ENCODE assay signal across 25 cellular contexts in the genomic region with DNA sequence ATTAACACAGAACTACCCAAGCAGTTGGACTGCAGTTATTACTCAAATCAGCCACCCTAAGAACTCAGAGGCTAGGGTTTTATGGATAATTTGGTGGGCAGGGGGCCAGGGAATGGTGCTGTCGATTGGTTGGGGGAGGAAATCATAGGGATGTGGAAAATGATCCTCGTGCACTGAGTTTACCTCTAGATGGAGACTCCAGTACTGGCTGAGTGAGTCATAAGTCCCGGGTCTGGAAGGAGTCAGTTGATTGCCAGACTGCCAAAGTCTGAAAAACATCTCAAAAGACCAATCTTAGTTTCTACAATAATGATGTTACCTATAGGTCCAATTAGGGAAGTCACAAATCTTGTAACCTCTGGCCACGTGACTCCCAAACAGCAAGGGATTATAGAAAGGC.
DNase-seq lines count a peak whose midpoint lies in the region; ATAC-seq and TF ChIP-seq lines count a peak whose summit lies in the region.
"Had no signal": no experiment of that assay in that cellular context is flagged by ENCODE, and none has a peak within 500 bp of the region (broad histone marks: within the 10 kb centered on the region; RNA-seq: fewer than 3 reads in every experiment).

No MANE protein-coding gene starts in this region.

- no peak overlapping the region for H3K27ac ChIP-seq in brain microvascular endothelial cell
- no peak overlapping the region for H3K27ac ChIP-seq in hepatocyte
- H3K27ac ChIP-seq in upper lobe of left lung = no peak overlapping the region
- H3K27ac ChIP-seq: A549, esophagus squamous epithelium, HL-60, transverse colon had no signal

- no peak overlapping the region for H3K4me2 ChIP-seq in hepatocyte
- H3K4me2 ChIP-seq: A549 had no signal

- H3K4me1 Mint-ChIP-seq in stimulated activated effector memory CD8-positive, alpha-beta T cell treated with anti-CD3 and anti-CD28 coated beads, Interleukin-12 subunit alpha, Interleukin-12 subunit beta, amount 100 ng/mL, for 72 hours = no peaks in the 10 kb centered on the region
- H3K4me1 Mint-ChIP-seq: activated naive CD8-positive, alpha-beta T cell treated with anti-CD3 and anti-CD28 coated beads, Interleukin-2, amount 10 ng/mL, durations not matched to agents 7 days and 5 days; stimulated activated naive B cell treated with anti-CD40 and anti-IgM and Interleukin-4, amounts not matched to agents 10 μg/mL and 1 μg/mL and 100 μg/mL, for 72 hours; T-helper 17 cell had no signal

- no peaks in the 10 kb centered on the region for H3K9me3 Mint-ChIP-seq in stimulated activated effector memory CD8-positive, alpha-beta T cell treated with anti-CD3 and anti-CD28 coated beads, Interleukin-12 subunit alpha, Interleukin-12 subunit beta, amount 100 ng/mL, for 72 hours
- H3K9me3 Mint-ChIP-seq: activated naive CD8-positive, alpha-beta T cell treated with anti-CD3 and anti-CD28 coated beads, Interleukin-2, amount 10 ng/mL, durations not matched to agents 7 days and 5 days; stimulated activated naive B cell treated with anti-CD40 and anti-IgM and Interleukin-4, amounts not matched to agents 10 μg/mL and 1 μg/mL and 100 μg/mL, for 72 hours had no signal

- no peak for ATAC-seq in upper lobe of left lung (ENCODE audit: low FRiP score in 2 of 2)
- ATAC-seq in HG03108 (IDR thresholded peaks at IDR 0.05; ENCODE audit: unreplicated experiment) = no peak
- ATAC-seq in stimulated activated effector memory CD8-positive, alpha-beta T cell treated with anti-CD3 and anti-CD28 coated beads, Interleukin-12 subunit alpha, Interleukin-12 subunit beta, amount 100 ng/mL, for 72 hours = no peak
- ATAC-seq: A549; natural killer cell treated with Interleukin-12 subunit alpha and Interleukin-12 subunit beta and Interleukin-15 and Interleukin-18, amount 100 ng/mL, for 72 hours; stimulated activated naive B cell treated with anti-CD40 and anti-IgM and Interleukin-4, amounts not matched to agents 10 μg/mL and 1 μg/mL and 100 μg/mL, for 72 hours; T-helper 17 cell had no signal

- no peaks in the 10 kb centered on the region for H4K20me1 ChIP-seq in hepatocyte (ENCODE audit: insufficient read depth, poor library complexity, severe bottlenecking)

- no peaks in the 10 kb centered on the region for H3K9me2 ChIP-seq in hepatocyte (replicated peaks; ENCODE audit: insufficient read depth)

- H3K4me3 ChIP-seq in AG09309 (ENCODE audit: control insufficient read depth, low read depth, low read length) (no peak overlapping the region), brain microvascular endothelial cell (ENCODE audit: low read depth, low read length) (no peak overlapping the region), hepatocyte (no peak overlapping the region), upper lobe of left lung (no peak overlapping the region)
- H3K4me3 ChIP-seq: A549, esophagus squamous epithelium, transverse colon had no signal

- DNase-seq in AG09309 (ENCODE audit: low read depth) (peak; percentile 18), M059J (ENCODE audit: low read depth) (peak; percentile 10), brain microvascular endothelial cell (peak; percentile 10), hepatocyte (ENCODE audit: low spot score) (peak; percentile 8), upper lobe of left lung (no peak), dermis blood vessel endothelial cell (no peak)
- no peak for DNase-seq in stimulated activated effector memory CD8-positive, alpha-beta T cell treated with anti-CD3 and anti-CD28 coated beads, Interleukin-12 subunit alpha, Interleukin-12 subunit beta, amount 100 ng/mL, for 72 hours (ENCODE audit: low spot score in 2 of 2)
- DNase-seq: activated CD4-positive, CD25-positive, alpha-beta regulatory T cell; activated CD8-positive, alpha-beta memory T cell treated with anti-CD3 and anti-CD28 coated beads for 24 hours; activated naive CD8-positive, alpha-beta T cell treated with anti-CD3 and anti-CD28 coated beads, Interleukin-2, amount 10 ng/mL, durations not matched to agents 7 days and 5 days; esophagus squamous epithelium; hypothalamus; KBM-7; NCI-H1048; NCI-H2081 treated with DMSO at 0.1 percent for 48 hours; NCI-H526; SHP77; stimulated activated CD4-positive, alpha-beta T cell treated with anti-CD3 and anti-CD28 coated beads, Interleukin-15, amount 100 ng/mL, for 24 hours; stimulated activated naive B cell treated with anti-CD40 and anti-IgM and Interleukin-4, amounts not matched to agents 10 μg/mL and 1 μg/mL and 100 μg/mL, for 72 hours; T-helper 17 cell; transverse colon had no signal

- in situ Hi-C loops in brain microvascular endothelial cell (cut with HindIII; ENCODE audit: low pct_ligation_motif_present, low sequenced_read_pairs) = no loop called here

- H3K79me2 ChIP-seq in hepatocyte = no peaks in the 10 kb centered on the region

- H2AFZ ChIP-seq in hepatocyte = no peak overlapping the region

- H3K36me3 ChIP-seq in brain microvascular endothelial cell (replicated peaks) = no peaks in the 10 kb centered on the region
- H3K36me3 ChIP-seq in hepatocyte (replicated peaks; ENCODE audit: insufficient read depth, low read depth) = no peaks in the 10 kb centered on the region
- no peaks in the 10 kb centered on the region for H3K36me3 ChIP-seq in upper lobe of left lung
- H3K36me3 ChIP-seq: esophagus squamous epithelium, transverse colon had no signal

- TF ChIP-seq CTCF in AG09309 (IDR thresholded peaks at IDR 0.05; ENCODE audit: control insufficient read depth, insufficient read depth, low read depth, low read length, missing control alignments) (peak; percentile 21), brain microvascular endothelial cell (IDR thresholded peaks at IDR 0.05; ENCODE audit: low read depth, low read length, missing control alignments) (peak; percentile 23), hepatocyte (IDR thresholded peaks at IDR 0.05; ENCODE audit: poor library complexity) (no peak), upper lobe of left lung (IDR thresholded peaks at IDR 0.05) (no peak)

- H3K9me3 ChIP-seq in hepatocyte (ENCODE audit: low read depth) = no peaks in the 10 kb centered on the region
- H3K9me3 ChIP-seq in upper lobe of left lung = no peaks in the 10 kb centered on the region
- H3K9me3 ChIP-seq: A549, esophagus squamous epithelium, transverse colon had no signal

- no peak overlapping the region for H3K27ac Mint-ChIP-seq in stimulated activated effector memory CD8-positive, alpha-beta T cell treated with anti-CD3 and anti-CD28 coated beads, Interleukin-12 subunit alpha, Interleukin-12 subunit beta, amount 100 ng/mL, for 72 hours
- H3K27ac Mint-ChIP-seq: activated naive CD8-positive, alpha-beta T cell treated with anti-CD3 and anti-CD28 coated beads, Interleukin-2, amount 10 ng/mL, durations not matched to agents 7 days and 5 days; natural killer cell treated with Interleukin-12 subunit alpha and Interleukin-12 subunit beta and Interleukin-15 and Interleukin-18, amount 100 ng/mL, for 72 hours; stimulated activated naive B cell treated with anti-CD40 and anti-IgM and Interleukin-4, amounts not matched to agents 10 μg/mL and 1 μg/mL and 100 μg/mL, for 72 hours; T-helper 17 cell had no signal

- H3K27me3 ChIP-seq in brain microvascular endothelial cell (replicated peaks) (no peaks in the 10 kb centered on the region), hepatocyte (no peaks in the 10 kb centered on the region), upper lobe of left lung (no peaks in the 10 kb centered on the region)
- H3K27me3 ChIP-seq: esophagus squamous epithelium, transverse colon had no signal

- TF ChIP-seq POLR2A in upper lobe of left lung (IDR thresholded peaks at IDR 0.05) = no peak

- H3K4me1 ChIP-seq in hepatocyte (ENCODE audit: insufficient read depth) (no peaks in the 10 kb centered on the region), upper lobe of left lung (no peaks in the 10 kb centered on the region)
- H3K4me1 ChIP-seq: A549, esophagus squamous epithelium, transverse colon had no signal

- H3K36me3 Mint-ChIP-seq in stimulated activated effector memory CD8-positive, alpha-beta T cell treated with anti-CD3 and anti-CD28 coated beads, Interleukin-12 subunit alpha, Interleukin-12 subunit beta, amount 100 ng/mL, for 72 hours = no peaks in the 10 kb centered on the region
- H3K36me3 Mint-ChIP-seq: activated naive CD8-positive, alpha-beta T cell treated with anti-CD3 and anti-CD28 coated beads, Interleukin-2, amount 10 ng/mL, durations not matched to agents 7 days and 5 days; natural killer cell treated with Interleukin-12 subunit alpha and Interleukin-12 subunit beta and Interleukin-15 and Interleukin-18, amount 100 ng/mL, for 72 hours; stimulated activated naive B cell treated with anti-CD40 and anti-IgM and Interleukin-4, amounts not matched to agents 10 μg/mL and 1 μg/mL and 100 μg/mL, for 72 hours had no signal

- H3K4me3 Mint-ChIP-seq in stimulated activated effector memory CD8-positive, alpha-beta T cell treated with anti-CD3 and anti-CD28 coated beads, Interleukin-12 subunit alpha, Interleukin-12 subunit beta, amount 100 ng/mL, for 72 hours = no peak overlapping the region
- H3K4me3 Mint-ChIP-seq: activated naive CD8-positive, alpha-beta T cell treated with anti-CD3 and anti-CD28 coated beads, Interleukin-2, amount 10 ng/mL, durations not matched to agents 7 days and 5 days; natural killer cell treated with Interleukin-12 subunit alpha and Interleukin-12 subunit beta and Interleukin-15 and Interleukin-18, amount 100 ng/mL, for 72 hours; stimulated activated naive B cell treated with anti-CD40 and anti-IgM and Interleukin-4, amounts not matched to agents 10 μg/mL and 1 μg/mL and 100 μg/mL, for 72 hours; T-helper 17 cell had no signal

- TF ChIP-seq EP300 in upper lobe of left lung (IDR thresholded peaks at IDR 0.05) = no peak

- 75% methylated on average over 4 of the region's 4 CpGs for WGBS in hepatocyte (ENCODE audit: low lambda C conversion rate, missing lambda C conversion rate)
- WGBS in upper lobe of left lung, 2 donors = 66 to 75% methylated on average over 4 of the region's 4 CpGs

Comparison
In these comparisons a context has a peak if more than half of its experiments do, and no peak if none do; other contexts are left out.
1. DNase-seq: peak in AG09309 (single experiment), M059J (single experiment), brain microvascular endothelial cell (single experiment) and hepatocyte (single experiment); none in upper lobe of left lung (0 of 2), stimulated activated effector memory CD8-positive, alpha-beta T cell treated with anti-CD3 and anti-CD28 coated beads, Interleukin-12 subunit alpha, Interleukin-12 subunit beta, amount 100 ng/mL, for 72 hours (0 of 2) and dermis blood vessel endothelial cell (single experiment).
2. CTCF ChIP-seq: peak in AG09309 (single experiment) and brain microvascular endothelial cell (single experiment); none in hepatocyte (single experiment) and upper lobe of left lung (0 of 6).